8 cellular contexts compared by ENCODE assay signal in the genomic region with DNA sequence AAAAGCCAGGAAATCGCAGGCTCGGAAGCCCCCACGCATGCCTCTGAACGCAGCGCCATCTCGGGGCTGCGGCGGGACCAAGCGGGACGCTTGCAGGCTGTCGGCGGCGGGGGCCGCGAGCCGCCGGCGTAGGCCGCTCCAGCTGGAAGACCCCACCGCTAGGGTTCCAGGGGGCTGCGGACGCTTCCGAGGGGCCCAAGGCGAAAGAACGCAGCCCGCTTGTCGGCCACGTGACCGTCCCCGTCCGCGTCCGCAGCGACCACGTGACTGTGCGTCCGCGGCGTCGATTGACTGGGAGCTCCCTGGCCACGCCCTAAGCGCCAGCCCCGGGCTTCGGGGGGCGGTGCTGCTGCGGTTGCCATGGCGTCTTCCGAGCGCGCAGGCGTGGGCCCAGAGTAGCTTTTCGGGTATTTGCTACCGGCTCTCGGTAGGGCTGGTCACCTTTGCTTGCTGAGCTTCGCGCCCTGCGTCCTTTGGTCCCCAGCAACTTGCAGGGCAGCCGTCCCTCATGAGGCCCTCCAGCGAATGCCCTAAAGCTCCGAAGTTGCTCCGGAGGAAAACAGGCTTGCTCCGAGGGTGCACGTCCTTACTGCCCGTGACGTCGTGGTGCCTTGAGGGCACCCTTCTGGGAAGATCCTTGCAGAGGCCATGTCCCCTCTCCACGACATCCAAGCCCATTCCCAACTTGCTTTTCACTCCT.
DNase-seq lines count a peak whose midpoint lies in the region; ATAC-seq, FAIRE-seq and TF ChIP-seq lines count a peak whose summit lies in the region.

No MANE protein-coding gene starts in this region.

- H3K4me3 Mint-ChIP-seq in central memory CD8-positive, alpha-beta T cell, result peak overlapping the region; percentile 94

- H3K27me3 Mint-ChIP-seq in central memory CD8-positive, alpha-beta T cell, result no peaks in the 10 kb centered on the region

- H3K36me3 Mint-ChIP-seq in central memory CD8-positive, alpha-beta T cell (ENCODE audit: insufficient read depth), result peaks cover 12% of the 10 kb centered on the region

- H3K9me3 ChIP-seq in kidney (ENCODE audit: control insufficient read depth in 1 of 2, low read length in 2 of 2), result no peaks in the 10 kb centered on the region

- H3K9ac ChIP-seq in kidney (ENCODE audit: low read length in 2 of 2), result peak overlapping the region; percentile 74 to 78

- H3K4me1 Mint-ChIP-seq in central memory CD8-positive, alpha-beta T cell, result peaks cover 13% of the 10 kb centered on the region

- ATAC-seq in GM19025 (IDR thresholded peaks at IDR 0.05; ENCODE audit: low read depth, unreplicated experiment) (peak; percentile 92), HG03196 (IDR thresholded peaks at IDR 0.05; ENCODE audit: unreplicated experiment) (peak; percentile 78)
- peak; percentile 79 to 81 for ATAC-seq in activated CD4-positive, CD25-positive, alpha-beta regulatory T cell treated with anti-CD3 and anti-CD28 coated beads, Interleukin-2, amount 50 U/mL, for 24 hours
- ATAC-seq in central memory CD8-positive, alpha-beta T cell (replicated peaks; ENCODE audit: extremely low read depth, poor library complexity, severe bottlenecking), result peak; percentile 85

- peak; percentile 52 for TF ChIP-seq CTCF in kidney (IDR thresholded peaks at IDR 0.05; ENCODE audit: borderline replicate concordance, extremely low read depth, insufficient read depth)

- H3K27ac ChIP-seq in kidney (ENCODE audit: low read depth in 2 of 2, low read length in 2 of 2), result peak overlapping the region; percentile 87 to 93

- H3K36me3 ChIP-seq in kidney (ENCODE audit: control insufficient read depth in 1 of 2, insufficient read depth in 2 of 2, low read length in 2 of 2), result no peaks in the 10 kb centered on the region

- H3K4me3 ChIP-seq in kidney (ENCODE audit: low read length in 2 of 2), result peak overlapping the region; percentile 83 to 84

- peak overlapping the region; percentile 98 for H3K27ac Mint-ChIP-seq in central memory CD8-positive, alpha-beta T cell (ENCODE audit: low read depth)

- peak; percentile 83 to 84 for DNase-seq in AML-193 (lab: John Stamatoyannopoulos, UW)
- peak; percentile 88 for DNase-seq in NCI-H2227 treated with DMSO at 0.1 percent for 48 hours (lab: John Stamatoyannopoulos, UW)
- DNase-seq in central memory CD8-positive, alpha-beta T cell (ENCODE audit: low spot score in 2 of 2), result peak; percentile 79 to 85
- peak; percentile 99 for DNase-seq in kidney
- DNase-seq in stimulated activated CD4-positive, alpha-beta T cell treated with anti-CD3 and anti-CD28 coated beads, Interleukin-1b, Interleukin-23, amount 100 ng/mL, for 1 hour (ENCODE audit: low read depth in 2 of 2), result peak; percentile 65 to 81

- peaks cover 0 to 11% of the 10 kb centered on the region in 2 donors for H3K4me1 ChIP-seq in kidney (ENCODE audit: control insufficient read depth in 1 of 2, insufficient read depth in 1 of 2, low read depth in 1 of 2, low read length in 2 of 2)

- FAIRE-seq in kidney (lab: Jason Lieb, UNC), result no peak

- intact Hi-C loops in kidney (cut with DNase I), result no loop called here

- no peaks in the 10 kb centered on the region for H3K9me3 Mint-ChIP-seq in central memory CD8-positive, alpha-beta T cell

Comparison
In these comparisons a context has a peak if more than half of its experiments do, and no peak if none do; other contexts are left out.
1. Peak in every context shown above with its lines: DNase-seq, ATAC-seq, H3K4me3 ChIP-seq and H3K27ac ChIP-seq.